In the genomic region with DNA sequence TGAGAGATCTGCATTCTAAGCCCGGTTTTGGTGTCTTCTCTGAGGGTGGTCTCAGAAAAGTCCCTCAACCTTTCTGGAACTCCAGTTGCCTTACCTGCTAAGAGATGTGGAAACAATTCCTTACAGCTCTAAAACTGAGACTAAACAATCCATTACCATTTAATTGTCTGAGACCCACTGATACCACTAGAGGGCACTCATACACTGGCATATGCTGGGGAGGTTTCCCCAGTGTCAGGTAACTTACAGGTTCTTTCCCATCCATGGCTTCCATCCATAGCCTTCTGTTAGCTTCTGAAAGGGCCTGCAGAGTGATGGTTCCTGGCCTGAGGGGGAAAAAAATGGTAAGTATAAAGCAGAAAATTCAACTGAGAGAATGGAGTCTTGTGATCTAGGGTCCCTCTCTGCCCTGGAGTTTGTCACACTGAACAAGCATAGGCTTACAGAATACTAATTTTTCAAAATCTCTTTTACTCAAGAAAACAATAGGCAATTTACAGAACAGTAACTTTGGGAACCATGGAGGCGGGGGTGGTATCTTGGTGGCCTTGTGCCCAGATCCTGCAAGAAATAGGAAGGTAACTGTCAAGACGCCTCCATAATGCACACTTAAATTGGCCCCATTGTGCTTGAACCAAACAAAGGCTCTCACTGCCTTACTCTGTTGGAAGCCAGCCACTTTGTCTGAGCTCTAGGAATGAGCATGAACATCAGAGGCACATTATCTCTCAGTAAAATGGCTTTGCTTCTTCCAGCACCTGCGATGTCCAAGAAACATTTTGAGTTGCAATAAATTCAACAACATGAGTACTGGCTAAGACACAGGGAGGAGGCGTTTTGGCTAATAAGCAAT, we compare ENCODE assay signal across 9 cellular contexts.
DNase-seq lines count a peak whose midpoint lies in the region; ATAC-seq, FAIRE-seq and TF ChIP-seq lines count a peak whose summit lies in the region.
"Had no signal": no experiment of that assay in that cellular context is flagged by ENCODE, and none has a peak within 500 bp of the region (broad histone marks: within the 10 kb centered on the region; RNA-seq: fewer than 3 reads in every experiment).

No MANE protein-coding gene starts in this region.

- H3K9me3 Mint-ChIP-seq in CD14-positive monocyte: no peaks in the 10 kb centered on the region
- H3K9me3 Mint-ChIP-seq: T-helper 1 cell treated with Interleukin-12 subunit alpha and Interleukin-12 subunit beta and Interleukin-4 antibody, amounts not matched to agents 30 μg/mL and 1 μg/mL, for 36 hours had no signal

- no peaks in the 10 kb centered on the region for H3K9me3 ChIP-seq in hepatocyte (ENCODE audit: low read depth)

- intact Hi-C loops in CD14-positive monocyte (cut with micrococcal nuclease): loop anchor here in 1 of 2 donors (10.0 kb wide), 1 partner anchor 298 kb away; a partner anchor contains a TSS

- no peaks in the 10 kb centered on the region for H3K27me3 ChIP-seq in hepatocyte

- TF ChIP-seq POLR2A in GM12891 (IDR thresholded peaks at IDR 0.05; ENCODE audit: low read depth, low read length): no peak

- H3K9me2 ChIP-seq in hepatocyte (replicated peaks; ENCODE audit: insufficient read depth): no peaks in the 10 kb centered on the region

- H3K79me2 ChIP-seq in hepatocyte: no peaks in the 10 kb centered on the region

- peak; percentile 83 for ATAC-seq in HG02852 (IDR thresholded peaks at IDR 0.05; ENCODE audit: unreplicated experiment)

- H3K27me3 Mint-ChIP-seq in CD14-positive monocyte (ENCODE audit: low read depth in 3 of 3): no peaks in the 10 kb centered on the region

- no peaks in the 10 kb centered on the region for H4K20me1 ChIP-seq in hepatocyte (ENCODE audit: insufficient read depth, poor library complexity, severe bottlenecking)

- H3K4me3 Mint-ChIP-seq in CD14-positive monocyte: no peak overlapping the region
- H3K4me3 Mint-ChIP-seq: T-helper 1 cell treated with Interleukin-12 subunit alpha and Interleukin-12 subunit beta and Interleukin-4 antibody, amounts not matched to agents 30 μg/mL and 1 μg/mL, for 36 hours had no signal

- 63% methylated on average over 5 of the region's 5 CpGs for WGBS in hepatocyte (ENCODE audit: low lambda C conversion rate, missing lambda C conversion rate)

- H3K4me3 ChIP-seq in hepatocyte: no peak overlapping the region

- no peak overlapping the region for H3K4me2 ChIP-seq in hepatocyte

- no peaks in the 10 kb centered on the region for H3K36me3 ChIP-seq in hepatocyte (replicated peaks; ENCODE audit: insufficient read depth, low read depth)

- peak; percentile 33 for FAIRE-seq in GM12891 (lab: Jason Lieb, UNC)

- H3K36me3 Mint-ChIP-seq in CD14-positive monocyte: peaks cover 0 to 8% of the 10 kb centered on the region in 2 donors

- no peak overlapping the region for H3K27ac ChIP-seq in hepatocyte

- H3K27ac Mint-ChIP-seq in CD14-positive monocyte: no peak overlapping the region
- H3K27ac Mint-ChIP-seq: T-helper 1 cell treated with Interleukin-12 subunit alpha and Interleukin-12 subunit beta and Interleukin-4 antibody, amounts not matched to agents 30 μg/mL and 1 μg/mL, for 36 hours had no signal

- H3K4me1 Mint-ChIP-seq in CD14-positive monocyte: no peaks in the 10 kb centered on the region

- TF ChIP-seq CTCF in CD14-positive monocyte (IDR thresholded peaks at IDR 0.05) (peak; percentile 68), hepatocyte (IDR thresholded peaks at IDR 0.05; ENCODE audit: poor library complexity) (peak; percentile 69)

- H3K4me1 ChIP-seq in hepatocyte (ENCODE audit: insufficient read depth): no peaks in the 10 kb centered on the region

- no peak for DNase-seq in CD14-positive monocyte (ENCODE audit: low spot score)
- DNase-seq in GM12891 (ENCODE audit: insufficient read length, low spot score): no peak
- peak; percentile 10 for DNase-seq in NCI-H226
- DNase-seq in amygdala (lab: John Stamatoyannopoulos, UW): peak in 43 of 56 donors; percentile 0 to 63 (median 14)
- DNase-seq in hepatocyte (ENCODE audit: low spot score): peak; percentile 79
- DNase-seq in smooth muscle cell of the brain vasculature (ENCODE audit: low read depth, low spot score): peak; percentile 15
- no peak for DNase-seq in T1000 (lab: John Stamatoyannopoulos, UW)

- H2AFZ ChIP-seq in hepatocyte: no peak overlapping the region

TF ChIP-seq in GM12891, 5 proteins besides CTCF, POLR2A, EP300 and RAD21:
- no peak for TF ChIP-seq SPI1 (IDR thresholded peaks at IDR 0.05; ENCODE audit: low read depth, low read length)
- TF ChIP-seq POU2F2 (IDR thresholded peaks at IDR 0.05; ENCODE audit: low read depth, low read length): no peak
- TF ChIP-seq TAF1 (IDR thresholded peaks at IDR 0.05; ENCODE audit: low read depth, low read length): no peak
- no peak for TF ChIP-seq PAX5 (IDR thresholded peaks at IDR 0.05; ENCODE audit: insufficient read depth, low read length, severe bottlenecking)

Comparison
In these comparisons a context has a peak if more than half of its experiments do, and no peak if none do; other contexts are left out.
1. DNase-seq: peak in NCI-H226 (single experiment), amygdala (43 of 56), hepatocyte (single experiment) and smooth muscle cell of the brain vasculature (single experiment); none in CD14-positive monocyte (single experiment), GM12891 (single experiment) and T1000 (single experiment).